Comparison of ENCODE assay signal across 1 cellular context in the genomic region with DNA sequence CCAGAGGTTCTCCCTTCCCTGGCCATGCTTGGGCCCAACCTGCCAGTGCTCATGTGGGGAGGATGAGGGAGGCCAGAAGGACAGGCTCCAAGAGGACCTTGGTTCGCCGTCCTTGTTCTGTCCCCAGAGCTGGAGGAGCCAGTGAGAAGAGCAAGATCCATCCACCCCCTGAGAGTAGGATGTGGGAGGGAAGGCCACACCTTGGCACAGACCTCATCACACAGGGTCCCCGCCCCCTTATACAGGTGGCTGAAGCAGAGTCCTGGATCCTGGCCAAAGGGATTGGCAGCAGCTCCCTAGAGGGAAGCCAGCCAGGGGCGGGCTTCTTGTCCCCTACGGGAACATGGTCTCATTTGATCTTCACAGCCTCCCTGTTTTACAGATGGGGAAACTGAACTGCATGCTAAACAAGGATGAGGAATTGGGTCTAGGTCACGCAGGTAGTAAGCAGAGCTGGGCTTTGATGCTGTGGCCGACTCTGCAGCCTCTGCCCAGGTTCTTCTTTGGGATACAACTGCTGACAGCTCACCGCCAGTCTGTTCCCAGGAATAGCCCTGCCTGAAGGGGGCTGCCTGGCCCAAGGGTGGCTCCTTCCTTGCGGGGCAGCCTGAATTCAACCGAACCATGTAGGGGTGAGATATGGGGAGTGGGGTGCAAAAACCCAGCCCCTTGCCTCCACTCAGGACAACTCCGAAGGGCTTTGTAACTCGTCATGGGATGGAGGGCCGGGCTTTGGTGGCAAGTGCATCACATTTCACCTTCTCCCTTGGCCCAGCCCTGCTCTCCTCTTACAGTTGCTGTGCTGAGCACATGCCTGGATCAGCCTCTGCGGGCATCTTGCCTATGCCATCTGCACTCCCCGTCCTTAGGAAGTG.
TF ChIP-seq lines count a peak whose summit lies in the region.

No MANE protein-coding gene starts in this region.

TF ChIP-seq in HepG2, 621 proteins besides CTCF, POLR2A, EP300 and RAD21 (continued from another document and continues in another):
- TF ChIP-seq, protein P1, sequence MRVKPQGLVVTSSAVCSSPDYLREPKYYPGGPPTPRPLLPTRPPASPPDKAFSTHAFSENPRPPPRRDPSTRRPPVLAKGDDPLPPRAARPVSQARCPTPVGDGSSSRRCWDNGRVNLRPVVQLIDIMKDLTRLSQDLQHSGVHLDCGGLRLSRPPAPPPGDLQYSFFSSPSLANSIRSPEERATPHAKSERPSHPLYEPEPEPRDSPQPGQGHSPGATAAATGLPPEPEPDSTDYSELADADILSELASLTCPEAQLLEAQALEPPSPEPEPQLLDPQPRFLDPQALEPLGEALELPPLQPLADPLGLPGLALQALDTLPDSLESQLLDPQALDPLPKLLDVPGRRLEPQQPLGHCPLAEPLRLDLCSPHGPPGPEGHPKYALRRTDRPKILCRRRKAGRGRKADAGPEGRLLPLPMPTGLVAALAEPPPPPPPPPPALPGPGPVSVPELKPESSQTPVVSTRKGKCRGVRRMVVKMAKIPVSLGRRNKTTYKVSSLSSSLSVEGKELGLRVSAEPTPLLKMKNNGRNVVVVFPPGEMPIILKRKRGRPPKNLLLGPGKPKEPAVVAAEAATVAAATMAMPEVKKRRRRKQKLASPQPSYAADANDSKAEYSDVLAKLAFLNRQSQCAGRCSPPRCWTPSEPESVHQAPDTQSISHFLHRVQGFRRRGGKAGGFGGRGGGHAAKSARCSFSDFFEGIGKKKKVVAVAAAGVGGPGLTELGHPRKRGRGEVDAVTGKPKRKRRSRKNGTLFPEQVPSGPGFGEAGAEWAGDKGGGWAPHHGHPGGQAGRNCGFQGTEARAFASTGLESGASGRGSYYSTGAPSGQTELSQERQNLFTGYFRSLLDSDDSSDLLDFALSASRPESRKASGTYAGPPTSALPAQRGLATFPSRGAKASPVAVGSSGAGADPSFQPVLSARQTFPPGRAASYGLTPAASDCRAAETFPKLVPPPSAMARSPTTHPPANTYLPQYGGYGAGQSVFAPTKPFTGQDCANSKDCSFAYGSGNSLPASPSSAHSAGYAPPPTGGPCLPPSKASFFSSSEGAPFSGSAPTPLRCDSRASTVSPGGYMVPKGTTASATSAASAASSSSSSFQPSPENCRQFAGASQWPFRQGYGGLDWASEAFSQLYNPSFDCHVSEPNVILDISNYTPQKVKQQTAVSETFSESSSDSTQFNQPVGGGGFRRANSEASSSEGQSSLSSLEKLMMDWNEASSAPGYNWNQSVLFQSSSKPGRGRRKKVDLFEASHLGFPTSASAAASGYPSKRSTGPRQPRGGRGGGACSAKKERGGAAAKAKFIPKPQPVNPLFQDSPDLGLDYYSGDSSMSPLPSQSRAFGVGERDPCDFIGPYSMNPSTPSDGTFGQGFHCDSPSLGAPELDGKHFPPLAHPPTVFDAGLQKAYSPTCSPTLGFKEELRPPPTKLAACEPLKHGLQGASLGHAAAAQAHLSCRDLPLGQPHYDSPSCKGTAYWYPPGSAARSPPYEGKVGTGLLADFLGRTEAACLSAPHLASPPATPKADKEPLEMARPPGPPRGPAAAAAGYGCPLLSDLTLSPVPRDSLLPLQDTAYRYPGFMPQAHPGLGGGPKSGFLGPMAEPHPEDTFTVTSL (CRISPR knock-in tag; IDR thresholded peaks at IDR 0.05; ENCODE audit: borderline replicate concordance), result no peak
- TF ChIP-seq ZNF138 (CRISPR knock-in tag; IDR thresholded peaks at IDR 0.05; ENCODE audit: low read depth) (no peak), TAF15 (IDR thresholded peaks at IDR 0.05; ENCODE audit: low read depth, low read length, poor library complexity, severe bottlenecking) (no peak), CREM (IDR thresholded peaks at IDR 0.05) (no peak), CREM (CRISPR knock-in tag; IDR thresholded peaks at IDR 0.05) (no peak), FIP1L1 (IDR thresholded peaks at IDR 0.05; ENCODE audit: borderline replicate concordance, insufficient read depth, low read depth, low read length) (no peak), STAT5B (CRISPR knock-in tag; IDR thresholded peaks at IDR 0.05) (no peak), CEBPG (CRISPR knock-in tag; IDR thresholded peaks at IDR 0.05) (no peak), PHF20 (CRISPR knock-in tag; IDR thresholded peaks at IDR 0.05) (no peak), ZNF430 (CRISPR knock-in tag; IDR thresholded peaks at IDR 0.05) (no peak), ZNF441 (CRISPR knock-in tag; IDR thresholded peaks at IDR 0.05; ENCODE audit: borderline replicate concordance) (no peak), MAFG (CRISPR knock-in tag; IDR thresholded peaks at IDR 0.05) (no peak), ZNF33B (CRISPR knock-in tag; IDR thresholded peaks at IDR 0.05) (no peak), MIER2 (CRISPR knock-in tag; IDR thresholded peaks at IDR 0.05) (no peak), LCORL (IDR thresholded peaks at IDR 0.05) (no peak), LCORL (CRISPR knock-in tag; IDR thresholded peaks at IDR 0.05) (no peak), ZNF17 (CRISPR knock-in tag; IDR thresholded peaks at IDR 0.05) (no peak), ZNF382 (CRISPR knock-in tag; IDR thresholded peaks at IDR 0.05; ENCODE audit: borderline replicate concordance) (no peak), IKZF1 (IDR thresholded peaks at IDR 0.05) (no peak), POLR2AphosphoS2 (IDR thresholded peaks at IDR 0.05; ENCODE audit: low read depth, low read length) (no peak)
- TF ChIP-seq, protein P2, sequence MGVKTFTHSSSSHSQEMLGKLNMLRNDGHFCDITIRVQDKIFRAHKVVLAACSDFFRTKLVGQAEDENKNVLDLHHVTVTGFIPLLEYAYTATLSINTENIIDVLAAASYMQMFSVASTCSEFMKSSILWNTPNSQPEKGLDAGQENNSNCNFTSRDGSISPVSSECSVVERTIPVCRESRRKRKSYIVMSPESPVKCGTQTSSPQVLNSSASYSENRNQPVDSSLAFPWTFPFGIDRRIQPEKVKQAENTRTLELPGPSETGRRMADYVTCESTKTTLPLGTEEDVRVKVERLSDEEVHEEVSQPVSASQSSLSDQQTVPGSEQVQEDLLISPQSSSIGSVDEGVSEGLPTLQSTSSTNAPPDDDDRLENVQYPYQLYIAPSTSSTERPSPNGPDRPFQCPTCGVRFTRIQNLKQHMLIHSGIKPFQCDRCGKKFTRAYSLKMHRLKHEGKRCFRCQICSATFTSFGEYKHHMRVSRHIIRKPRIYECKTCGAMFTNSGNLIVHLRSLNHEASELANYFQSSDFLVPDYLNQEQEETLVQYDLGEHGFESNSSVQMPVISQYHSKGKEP (CRISPR knock-in tag; IDR thresholded peaks at IDR 0.05), result no peak
- TF ChIP-seq, protein P3, sequence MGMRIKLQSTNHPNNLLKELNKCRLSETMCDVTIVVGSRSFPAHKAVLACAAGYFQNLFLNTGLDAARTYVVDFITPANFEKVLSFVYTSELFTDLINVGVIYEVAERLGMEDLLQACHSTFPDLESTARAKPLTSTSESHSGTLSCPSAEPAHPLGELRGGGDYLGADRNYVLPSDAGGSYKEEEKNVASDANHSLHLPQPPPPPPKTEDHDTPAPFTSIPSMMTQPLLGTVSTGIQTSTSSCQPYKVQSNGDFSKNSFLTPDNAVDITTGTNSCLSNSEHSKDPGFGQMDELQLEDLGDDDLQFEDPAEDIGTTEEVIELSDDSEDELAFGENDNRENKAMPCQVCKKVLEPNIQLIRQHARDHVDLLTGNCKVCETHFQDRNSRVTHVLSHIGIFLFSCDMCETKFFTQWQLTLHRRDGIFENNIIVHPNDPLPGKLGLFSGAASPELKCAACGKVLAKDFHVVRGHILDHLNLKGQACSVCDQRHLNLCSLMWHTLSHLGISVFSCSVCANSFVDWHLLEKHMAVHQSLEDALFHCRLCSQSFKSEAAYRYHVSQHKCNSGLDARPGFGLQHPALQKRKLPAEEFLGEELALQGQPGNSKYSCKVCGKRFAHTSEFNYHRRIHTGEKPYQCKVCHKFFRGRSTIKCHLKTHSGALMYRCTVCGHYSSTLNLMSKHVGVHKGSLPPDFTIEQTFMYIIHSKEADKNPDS (CRISPR knock-in tag; IDR thresholded peaks at IDR 0.05), result no peak
- TF ChIP-seq, protein P4, sequence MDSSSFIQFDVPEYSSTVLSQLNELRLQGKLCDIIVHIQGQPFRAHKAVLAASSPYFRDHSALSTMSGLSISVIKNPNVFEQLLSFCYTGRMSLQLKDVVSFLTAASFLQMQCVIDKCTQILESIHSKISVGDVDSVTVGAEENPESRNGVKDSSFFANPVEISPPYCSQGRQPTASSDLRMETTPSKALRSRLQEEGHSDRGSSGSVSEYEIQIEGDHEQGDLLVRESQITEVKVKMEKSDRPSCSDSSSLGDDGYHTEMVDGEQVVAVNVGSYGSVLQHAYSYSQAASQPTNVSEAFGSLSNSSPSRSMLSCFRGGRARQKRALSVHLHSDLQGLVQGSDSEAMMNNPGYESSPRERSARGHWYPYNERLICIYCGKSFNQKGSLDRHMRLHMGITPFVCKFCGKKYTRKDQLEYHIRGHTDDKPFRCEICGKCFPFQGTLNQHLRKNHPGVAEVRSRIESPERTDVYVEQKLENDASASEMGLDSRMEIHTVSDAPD (CRISPR knock-in tag; IDR thresholded peaks at IDR 0.05), result no peak
- TF ChIP-seq, protein P5, sequence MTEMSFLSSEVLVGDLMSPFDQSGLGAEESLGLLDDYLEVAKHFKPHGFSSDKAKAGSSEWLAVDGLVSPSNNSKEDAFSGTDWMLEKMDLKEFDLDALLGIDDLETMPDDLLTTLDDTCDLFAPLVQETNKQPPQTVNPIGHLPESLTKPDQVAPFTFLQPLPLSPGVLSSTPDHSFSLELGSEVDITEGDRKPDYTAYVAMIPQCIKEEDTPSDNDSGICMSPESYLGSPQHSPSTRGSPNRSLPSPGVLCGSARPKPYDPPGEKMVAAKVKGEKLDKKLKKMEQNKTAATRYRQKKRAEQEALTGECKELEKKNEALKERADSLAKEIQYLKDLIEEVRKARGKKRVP (CRISPR knock-in tag; IDR thresholded peaks at IDR 0.05), result no peak
- TF ChIP-seq, protein P6, sequence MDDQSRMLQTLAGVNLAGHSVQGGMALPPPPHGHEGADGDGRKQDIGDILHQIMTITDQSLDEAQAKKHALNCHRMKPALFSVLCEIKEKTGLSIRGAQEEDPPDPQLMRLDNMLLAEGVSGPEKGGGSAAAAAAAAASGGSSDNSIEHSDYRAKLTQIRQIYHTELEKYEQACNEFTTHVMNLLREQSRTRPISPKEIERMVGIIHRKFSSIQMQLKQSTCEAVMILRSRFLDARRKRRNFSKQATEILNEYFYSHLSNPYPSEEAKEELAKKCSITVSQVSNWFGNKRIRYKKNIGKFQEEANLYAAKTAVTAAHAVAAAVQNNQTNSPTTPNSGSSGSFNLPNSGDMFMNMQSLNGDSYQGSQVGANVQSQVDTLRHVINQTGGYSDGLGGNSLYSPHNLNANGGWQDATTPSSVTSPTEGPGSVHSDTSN (CRISPR knock-in tag; IDR thresholded peaks at IDR 0.05; ENCODE audit: borderline replicate concordance), result no peak
- TF ChIP-seq, protein P7, sequence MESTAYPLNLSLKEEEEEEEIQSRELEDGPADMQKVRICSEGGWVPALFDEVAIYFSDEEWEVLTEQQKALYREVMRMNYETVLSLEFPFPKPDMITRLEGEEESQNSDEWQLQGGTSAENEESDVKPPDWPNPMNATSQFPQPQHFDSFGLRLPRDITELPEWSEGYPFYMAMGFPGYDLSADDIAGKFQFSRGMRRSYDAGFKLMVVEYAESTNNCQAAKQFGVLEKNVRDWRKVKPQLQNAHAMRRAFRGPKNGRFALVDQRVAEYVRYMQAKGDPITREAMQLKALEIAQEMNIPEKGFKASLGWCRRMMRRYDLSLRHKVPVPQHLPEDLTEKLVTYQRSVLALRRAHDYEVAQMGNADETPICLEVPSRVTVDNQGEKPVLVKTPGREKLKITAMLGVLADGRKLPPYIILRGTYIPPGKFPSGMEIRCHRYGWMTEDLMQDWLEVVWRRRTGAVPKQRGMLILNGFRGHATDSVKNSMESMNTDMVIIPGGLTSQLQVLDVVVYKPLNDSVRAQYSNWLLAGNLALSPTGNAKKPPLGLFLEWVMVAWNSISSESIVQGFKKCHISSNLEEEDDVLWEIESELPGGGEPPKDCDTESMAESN (CRISPR knock-in tag; conservative IDR thresholded peaks at IDR 0.05), result no peak
- TF ChIP-seq, protein P8, sequence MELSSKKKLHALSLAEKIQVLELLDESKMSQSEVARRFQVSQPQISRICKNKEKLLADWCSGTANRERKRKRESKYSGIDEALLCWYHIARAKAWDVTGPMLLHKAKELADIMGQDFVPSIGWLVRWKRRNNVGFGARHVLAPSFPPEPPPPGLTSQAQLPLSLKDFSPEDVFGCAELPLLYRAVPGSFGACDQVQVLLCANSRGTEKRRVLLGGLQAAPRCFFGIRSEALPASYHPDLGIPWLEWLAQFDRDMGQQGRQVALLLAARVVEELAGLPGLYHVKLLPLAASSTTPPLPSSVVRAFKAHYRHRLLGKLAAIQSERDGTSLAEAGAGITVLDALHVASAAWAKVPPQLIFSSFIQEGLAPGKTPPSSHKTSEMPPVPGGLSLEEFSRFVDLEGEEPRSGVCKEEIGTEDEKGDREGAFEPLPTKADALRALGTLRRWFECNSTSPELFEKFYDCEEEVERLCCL (CRISPR knock-in tag; IDR thresholded peaks at IDR 0.05; ENCODE audit: borderline replicate concordance), result no peak
- TF ChIP-seq, protein P9, sequence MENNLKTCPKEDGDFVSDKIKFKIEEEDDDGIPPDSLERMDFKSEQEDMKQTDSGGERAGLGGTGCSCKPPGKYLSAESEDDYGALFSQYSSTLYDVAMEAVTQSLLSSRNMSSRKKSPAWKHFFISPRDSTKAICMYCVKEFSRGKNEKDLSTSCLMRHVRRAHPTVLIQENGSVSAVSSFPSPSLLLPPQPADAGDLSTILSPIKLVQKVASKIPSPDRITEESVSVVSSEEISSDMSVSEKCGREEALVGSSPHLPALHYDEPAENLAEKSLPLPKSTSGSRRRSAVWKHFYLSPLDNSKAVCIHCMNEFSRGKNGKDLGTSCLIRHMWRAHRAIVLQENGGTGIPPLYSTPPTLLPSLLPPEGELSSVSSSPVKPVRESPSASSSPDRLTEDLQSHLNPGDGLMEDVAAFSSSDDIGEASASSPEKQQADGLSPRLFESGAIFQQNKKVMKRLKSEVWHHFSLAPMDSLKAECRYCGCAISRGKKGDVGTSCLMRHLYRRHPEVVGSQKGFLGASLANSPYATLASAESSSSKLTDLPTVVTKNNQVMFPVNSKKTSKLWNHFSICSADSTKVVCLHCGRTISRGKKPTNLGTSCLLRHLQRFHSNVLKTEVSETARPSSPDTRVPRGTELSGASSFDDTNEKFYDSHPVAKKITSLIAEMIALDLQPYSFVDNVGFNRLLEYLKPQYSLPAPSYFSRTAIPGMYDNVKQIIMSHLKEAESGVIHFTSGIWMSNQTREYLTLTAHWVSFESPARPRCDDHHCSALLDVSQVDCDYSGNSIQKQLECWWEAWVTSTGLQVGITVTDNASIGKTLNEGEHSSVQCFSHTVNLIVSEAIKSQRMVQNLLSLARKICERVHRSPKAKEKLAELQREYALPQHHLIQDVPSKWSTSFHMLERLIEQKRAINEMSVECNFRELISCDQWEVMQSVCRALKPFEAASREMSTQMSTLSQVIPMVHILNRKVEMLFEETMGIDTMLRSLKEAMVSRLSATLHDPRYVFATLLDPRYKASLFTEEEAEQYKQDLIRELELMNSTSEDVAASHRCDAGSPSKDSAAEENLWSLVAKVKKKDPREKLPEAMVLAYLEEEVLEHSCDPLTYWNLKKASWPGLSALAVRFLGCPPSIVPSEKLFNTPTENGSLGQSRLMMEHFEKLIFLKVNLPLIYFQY (CRISPR knock-in tag; IDR thresholded peaks at IDR 0.05; ENCODE audit: borderline replicate concordance), result no peak
